ENCODE assay signal across 8 cellular contexts in the genomic region with DNA sequence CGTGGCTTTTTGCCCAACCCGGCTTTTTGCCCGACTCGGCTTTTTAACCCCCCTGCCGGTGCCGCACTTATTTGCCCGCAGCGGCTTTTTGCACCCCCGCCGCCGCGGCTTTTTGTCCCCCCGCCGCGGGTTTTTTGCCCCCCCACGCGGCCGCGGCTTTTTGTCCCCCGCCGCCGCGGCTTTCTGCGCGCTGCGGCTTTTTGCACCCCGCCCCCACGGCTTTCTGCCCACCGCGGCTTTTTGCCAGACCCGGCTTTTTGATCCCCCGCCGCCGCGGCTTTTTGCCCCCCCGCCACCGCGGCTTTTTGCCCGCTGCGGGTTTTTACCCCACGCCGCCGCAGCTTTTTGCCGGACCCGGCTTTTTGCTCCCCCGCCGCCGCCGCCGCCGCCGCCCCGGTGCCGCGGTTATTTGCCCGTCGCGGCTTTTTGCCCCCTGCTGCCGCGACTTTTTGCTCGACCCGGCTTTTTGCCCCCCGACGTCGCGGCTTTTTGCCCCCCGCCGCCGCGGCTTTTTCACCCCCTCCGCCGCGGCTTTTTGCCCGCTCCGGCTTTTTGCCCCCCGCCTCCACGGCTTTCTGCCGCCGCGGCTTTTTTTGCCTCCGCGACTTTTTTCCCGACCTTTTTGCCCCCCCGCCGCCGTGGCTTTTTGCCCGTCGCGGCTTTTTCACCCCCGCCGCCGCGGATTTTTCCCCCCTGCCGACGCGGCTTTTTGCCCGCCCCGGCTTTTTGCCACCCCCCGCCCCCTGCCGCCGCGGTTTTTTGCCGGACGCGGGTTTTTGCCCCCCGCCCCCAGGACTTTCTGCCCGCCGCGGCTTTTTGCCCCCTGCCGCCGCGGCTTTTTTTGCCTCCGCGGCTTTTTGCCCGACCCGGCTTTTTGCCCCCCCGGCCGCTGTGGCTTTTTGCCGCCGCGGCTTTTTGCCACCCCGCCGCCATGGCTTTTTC.
DNase-seq lines count a peak whose midpoint lies in the region; ATAC-seq and TF ChIP-seq lines count a peak whose summit lies in the region.

No MANE protein-coding gene starts in this region.

- H3K4me1 Mint-ChIP-seq in T-helper 2 cell treated with Interferon-gamma antibody and Interleukin-4, amounts not matched to agents 5 μg/mL and 100 μg/mL, for 36 hours (ENCODE audit: low read depth): peaks cover 2% of the 10 kb centered on the region
- peaks cover 12% of the 10 kb centered on the region for H3K4me1 Mint-ChIP-seq in activated naive CD4-positive, alpha-beta T cell treated with anti-CD3 and anti-CD28 coated beads, Interleukin-2, amount 50 U/mL, for 24 hours

- ATAC-seq in HG03045 (IDR thresholded peaks at IDR 0.05; ENCODE audit: unreplicated experiment): no peak
- no peak for ATAC-seq in GM21367 (IDR thresholded peaks at IDR 0.05; ENCODE audit: unreplicated experiment)
- ATAC-seq in HG02623 (IDR thresholded peaks at IDR 0.05; ENCODE audit: unreplicated experiment): no peak

- no peaks in the 10 kb centered on the region; the same call in 1 of the 2 replicates for H3K27me3 ChIP-seq in iPS DF 6.9 (ENCODE audit: control insufficient read depth, insufficient read depth, low read length)
- H3K27me3 ChIP-seq in suprapubic skin: peaks cover 49% of the 10 kb centered on the region

- H3K9me3 Mint-ChIP-seq in T-helper 2 cell treated with Interferon-gamma antibody and Interleukin-4, amounts not matched to agents 5 μg/mL and 100 μg/mL, for 36 hours: no peaks in the 10 kb centered on the region
- H3K9me3 Mint-ChIP-seq in activated naive CD4-positive, alpha-beta T cell treated with anti-CD3 and anti-CD28 coated beads, Interleukin-2, amount 50 U/mL, for 24 hours: no peaks in the 10 kb centered on the region

- no peak overlapping the region for H3K27ac ChIP-seq in iPS DF 6.9 (ENCODE audit: low read length)
- H3K27ac ChIP-seq in suprapubic skin: no peak overlapping the region

- H3K36me3 ChIP-seq in iPS DF 6.9 (ENCODE audit: control insufficient read depth, insufficient read depth, low read length) (no peaks in the 10 kb centered on the region; the same call in 1 of the 2 replicates), suprapubic skin (no peaks in the 10 kb centered on the region)

- H3K9me3 ChIP-seq in iPS DF 6.9 (ENCODE audit: control insufficient read depth, insufficient read depth, low read length): no peaks in the 10 kb centered on the region
- H3K9me3 ChIP-seq in suprapubic skin: no peaks in the 10 kb centered on the region

- DNase-seq in T-helper 2 cell (peak in 3 of 5 experiments; percentile 11 to 35 (median 24)), iPS DF 6.9 (ENCODE audit: low read depth, low spot score) (no peak), suprapubic skin (ENCODE audit: low spot score in 2 of 2) (peak in 1 of 2 donors; percentile 62)
- no peak for DNase-seq in T-helper 2 cell treated with Interferon-gamma antibody and Interleukin-4, amounts not matched to agents 5 μg/mL and 100 μg/mL, for 36 hours (ENCODE audit: low spot score)

- no peak overlapping the region for H3K4me3 Mint-ChIP-seq in T-helper 2 cell treated with Interferon-gamma antibody and Interleukin-4, amounts not matched to agents 5 μg/mL and 100 μg/mL, for 36 hours
- H3K4me3 Mint-ChIP-seq in activated naive CD4-positive, alpha-beta T cell treated with anti-CD3 and anti-CD28 coated beads, Interleukin-2, amount 50 U/mL, for 24 hours: peak overlapping the region; percentile 11

- no peak overlapping the region for H3K27ac Mint-ChIP-seq in T-helper 2 cell treated with Interferon-gamma antibody and Interleukin-4, amounts not matched to agents 5 μg/mL and 100 μg/mL, for 36 hours
- H3K27ac Mint-ChIP-seq in activated naive CD4-positive, alpha-beta T cell treated with anti-CD3 and anti-CD28 coated beads, Interleukin-2, amount 50 U/mL, for 24 hours: no peak overlapping the region

- H3K27me3 Mint-ChIP-seq in T-helper 2 cell treated with Interferon-gamma antibody and Interleukin-4, amounts not matched to agents 5 μg/mL and 100 μg/mL, for 36 hours (ENCODE audit: low read depth): peaks cover 17% of the 10 kb centered on the region
- H3K27me3 Mint-ChIP-seq in activated naive CD4-positive, alpha-beta T cell treated with anti-CD3 and anti-CD28 coated beads, Interleukin-2, amount 50 U/mL, for 24 hours: peaks cover 17% of the 10 kb centered on the region

- H3K4me3 ChIP-seq in iPS DF 6.9 (ENCODE audit: low read length): peak overlapping the region; percentile 22; the same call in 1 of the 2 replicates
- peak overlapping the region; percentile 48 for H3K4me3 ChIP-seq in suprapubic skin

- TF ChIP-seq POLR2A in suprapubic skin (IDR thresholded peaks at IDR 0.05): no peak

- no peak for TF ChIP-seq EP300 in suprapubic skin (IDR thresholded peaks at IDR 0.05)

- no CpG with 5 or more reads among the region's 123 CpGs for WGBS in iPS DF 6.9 (ENCODE audit: insufficient coverage, insufficient read length)
- 2% methylated on average over 123 of the region's 123 CpGs for WGBS in suprapubic skin

- TF ChIP-seq CTCF in suprapubic skin (IDR thresholded peaks at IDR 0.05): no peak

- peaks cover 1% of the 10 kb centered on the region for H3K36me3 Mint-ChIP-seq in T-helper 2 cell treated with Interferon-gamma antibody and Interleukin-4, amounts not matched to agents 5 μg/mL and 100 μg/mL, for 36 hours (ENCODE audit: low read depth)
- no peaks in the 10 kb centered on the region for H3K36me3 Mint-ChIP-seq in activated naive CD4-positive, alpha-beta T cell treated with anti-CD3 and anti-CD28 coated beads, Interleukin-2, amount 50 U/mL, for 24 hours

- H3K4me1 ChIP-seq in iPS DF 6.9 (ENCODE audit: control insufficient read depth, insufficient read depth, low read length): no peaks in the 10 kb centered on the region
- H3K4me1 ChIP-seq in suprapubic skin: peaks cover 25% of the 10 kb centered on the region

Comparison
In these comparisons a context has a peak if more than half of its experiments do, and no peak if none do; other contexts are left out.
1. DNase-seq: peak in T-helper 2 cell (3 of 5); none in T-helper 2 cell treated with Interferon-gamma antibody and Interleukin-4, amounts not matched to agents 5 μg/mL and 100 μg/mL, for 36 hours (single experiment) and iPS DF 6.9 (single experiment).